1 cellular context compared by ENCODE assay signal in genomic region chr2:3557588-3558204, GRCh38.
A peak's percentile ranks its signal among the peaks of the same experiment; 100 is the strongest.
TF ChIP-seq lines count a peak whose summit lies in the region.

No MANE protein-coding gene starts in this region.

TF ChIP-seq in HepG2, 621 proteins besides CTCF, POLR2A, EP300 and RAD21 (continued from another document):
- TF ChIP-seq NFAT5 (CRISPR knock-in tag; IDR thresholded peaks at IDR 0.05) (peak; percentile 52; the same call in 1 of the 2 replicates), HNF1B (CRISPR knock-in tag; IDR thresholded peaks at IDR 0.05) (no peak), KDM5A (IDR thresholded peaks at IDR 0.05; ENCODE audit: borderline replicate concordance, low read length) (no peak; the same call in 1 of the 2 replicates), ZNF891 (CRISPR knock-in tag; IDR thresholded peaks at IDR 0.05) (0 out of 2 replicates have a peak, but pooled peaks have one; percentile 10), ZEB1 (IDR thresholded peaks at IDR 0.05; ENCODE audit: insufficient replicate concordance, low read depth) (no peak)
TF ChIP-seq in HepG2: peak in this region for 45.
